8 cellular contexts compared by ENCODE assay signal in genomic region chr12:6534158-6534913, GRCh38. TPM values are rescaled to one million over a fixed set of nuclear protein-coding genes. Genes with fewer than 3 reads are reported as not detected.
DNase-seq lines count a peak whose midpoint lies in the region; ATAC-seq and TF ChIP-seq lines count a peak whose summit lies in the region.

Gene GAPDH (plus strand): TSS chr12:6534517. CDS start chr12:6534833, 316 bp downstream.

- DNase-seq in Ammon's horn (ENCODE audit: low spot score) (peak; percentile 98), NCI-H510A (lab: John Stamatoyannopoulos, UW) (peak; percentile 81), cerebellum (ENCODE audit: low spot score) (peak; percentile 96), kidney glomerular epithelial cell (lab: John Stamatoyannopoulos, UW) (peak; percentile 92)
- peak; percentile 85 to 87 for DNase-seq in activated CD4-positive, alpha-beta T cell treated with anti-CD3 and anti-CD28 coated beads for 24 hours (ENCODE audit: low read depth in 2 of 2)
- peak; percentile 71 to 88 (median 83) for DNase-seq in stimulated activated CD4-positive, alpha-beta T cell treated with anti-CD3 and anti-CD28 coated beads, Interleukin-1b, Interleukin-23, amount 100 ng/mL, for 24 hours (ENCODE audit: low read depth in 4 of 4, low spot score in 1 of 4)

- peak; percentile 100 for TF ChIP-seq POLR2A in GM19193 (IDR thresholded peaks at IDR 0.05; ENCODE audit: extremely low read depth, insufficient read depth, insufficient read length)

- ATAC-seq in HG03432 (IDR thresholded peaks at IDR 0.05; ENCODE audit: unreplicated experiment) = peak; percentile 60

RNA-seq across cellular contexts. Expression of gene GAPDH, which starts in this region (rescaled TPM):
- total RNA-seq in cerebellum = 1,321 TPM

Comparison
In these comparisons a context has a peak if more than half of its experiments do, and no peak if none do; other contexts are left out.
1. Peak in every context shown above with its lines: DNase-seq and ATAC-seq.